ENCODE assay signal across 1 cellular context in the genomic region with DNA sequence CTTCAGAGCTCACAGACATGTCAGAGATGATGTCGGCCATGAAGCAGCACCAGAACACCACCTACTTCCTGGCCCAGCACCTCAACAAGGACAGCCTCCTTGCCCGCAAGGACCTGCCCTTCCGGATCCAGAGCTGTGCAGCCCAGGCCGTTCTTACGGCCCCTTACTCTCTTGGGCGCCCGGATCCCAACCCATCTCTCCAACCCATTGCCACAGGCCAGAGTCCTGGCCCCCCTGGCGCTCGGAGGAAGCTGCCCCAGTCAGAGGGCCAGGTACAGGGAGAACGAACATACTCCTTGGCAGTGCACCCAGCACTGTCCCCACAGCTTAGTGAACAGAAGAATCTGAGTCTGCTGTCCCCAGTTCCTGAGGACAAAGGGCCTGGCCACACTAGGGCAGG.
TF ChIP-seq lines count a peak whose summit lies in the region.

No MANE protein-coding gene starts in this region.

TF ChIP-seq in IMR-90, 13 proteins besides CTCF, POLR2A, EP300 and RAD21 (continued from another document):
- no peak for TF ChIP-seq SMC3 (IDR thresholded peaks at IDR 0.05; ENCODE audit: low read depth, low read length)
- no peak for TF ChIP-seq MAFK (IDR thresholded peaks at IDR 0.05; ENCODE audit: low read depth, low read length)
- TF ChIP-seq RFX5 (IDR thresholded peaks at IDR 0.05; ENCODE audit: low read depth, low read length): no peak
- TF ChIP-seq CEBPB (IDR thresholded peaks at IDR 0.05; ENCODE audit: low read depth, low read length): no peak
- no peak for TF ChIP-seq MXI1 (IDR thresholded peaks at IDR 0.05; ENCODE audit: borderline replicate concordance, low read depth, low read length)
- TF ChIP-seq, protein P1, sequence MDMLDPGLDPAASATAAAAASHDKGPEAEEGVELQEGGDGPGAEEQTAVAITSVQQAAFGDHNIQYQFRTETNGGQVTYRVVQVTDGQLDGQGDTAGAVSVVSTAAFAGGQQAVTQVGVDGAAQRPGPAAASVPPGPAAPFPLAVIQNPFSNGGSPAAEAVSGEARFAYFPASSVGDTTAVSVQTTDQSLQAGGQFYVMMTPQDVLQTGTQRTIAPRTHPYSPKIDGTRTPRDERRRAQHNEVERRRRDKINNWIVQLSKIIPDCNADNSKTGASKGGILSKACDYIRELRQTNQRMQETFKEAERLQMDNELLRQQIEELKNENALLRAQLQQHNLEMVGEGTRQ (IDR thresholded peaks at IDR 0.05; ENCODE audit: low read depth, low read length): no peak
